8 cellular contexts compared by ENCODE assay signal in genomic region chr10:97849101-97849490, GRCh38. TPM values are rescaled to one million over a fixed set of nuclear protein-coding genes. Genes with fewer than 3 reads are reported as not detected.
DNase-seq lines count a peak whose midpoint lies in the region; ATAC-seq, FAIRE-seq and TF ChIP-seq lines count a peak whose summit lies in the region.

No MANE protein-coding gene starts in this region.

- peaks cover 1% of the 10 kb centered on the region for H3K4me1 Mint-ChIP-seq in Calu3 (ENCODE audit: low read depth, unreplicated experiment)
- H3K4me1 Mint-ChIP-seq in activated CD8-positive, alpha-beta T cell treated with anti-CD3 and anti-CD28 coated beads, Interleukin-2, amount 10 ng/mL, durations not matched to agents 7 days and 5 days (ENCODE audit: low read depth) = peaks cover 37% of the 10 kb centered on the region
- H3K4me1 Mint-ChIP-seq in mesothelial cell of epicardium = peaks cover 4% of the 10 kb centered on the region

- intact Hi-C loops in Calu3 (cut with micrococcal nuclease; ENCODE audit: unreplicated experiment) = no loop called here

- H3K36me3 Mint-ChIP-seq in Calu3 (ENCODE audit: insufficient read depth, unreplicated experiment) (peaks cover 15% of the 10 kb centered on the region), mesothelial cell of epicardium (no peaks in the 10 kb centered on the region)
- peaks cover 6% of the 10 kb centered on the region for H3K36me3 Mint-ChIP-seq in activated CD8-positive, alpha-beta T cell treated with anti-CD3 and anti-CD28 coated beads, Interleukin-2, amount 10 ng/mL, durations not matched to agents 7 days and 5 days (ENCODE audit: low read depth)

- H3K4me3 Mint-ChIP-seq in Calu3 (ENCODE audit: low read depth, unreplicated experiment) (peak overlapping the region; percentile 79), mesothelial cell of epicardium (peak overlapping the region; percentile 55)
- peak overlapping the region; percentile 78 for H3K4me3 Mint-ChIP-seq in activated CD8-positive, alpha-beta T cell treated with anti-CD3 and anti-CD28 coated beads, Interleukin-2, amount 10 ng/mL, durations not matched to agents 7 days and 5 days

- DNase-seq in Calu3 (peak; percentile 72), MV-4-11 (lab: John Stamatoyannopoulos, UW) (peak; percentile 3), mesothelial cell of epicardium (ENCODE audit: low spot score in 2 of 2, unreplicated experiment in 2 of 2) (no peak), frontal cortex (ENCODE audit: low spot score in 2 of 2) (no peak)
- no peak for DNase-seq in activated CD8-positive, alpha-beta T cell treated with anti-CD3 and anti-CD28 coated beads, Interleukin-2, amount 10 ng/mL, durations not matched to agents 7 days and 5 days
- DNase-seq in effector CD4-positive, alpha-beta T cell = no peak

- no TSS peak for BruUV-seq in Calu3 (replicated peaks; lab: Mats Ljungman, UMichigan)

- ATAC-seq in activated CD8-positive, alpha-beta T cell treated with anti-CD3 and anti-CD28 coated beads, Interleukin-2, amount 10 ng/mL, durations not matched to agents 7 days and 5 days = peak; percentile 7
- ATAC-seq in HG03025 (IDR thresholded peaks at IDR 0.05; ENCODE audit: low FRiP score, unreplicated experiment) (no peak), HG02840 (IDR thresholded peaks at IDR 0.05; ENCODE audit: low FRiP score, unreplicated experiment) (no peak)

- POLR2A ChIA-PET in activated CD8-positive, alpha-beta T cell treated with anti-CD3 and anti-CD28 coated beads, Interleukin-2, amount 10 ng/mL, durations not matched to agents 7 days and 5 days (lab: Charles Lee) = interaction anchor here (0.6 to 1.4 kb wide), 7 partner anchors 10 to 75 kb away, joined by 3 to 4 read pairs (median 3); no protein-coding TSS in a partner anchor

- H3K27ac Mint-ChIP-seq in Calu3 (ENCODE audit: unreplicated experiment) (peak overlapping the region; percentile 63), mesothelial cell of epicardium (no peak overlapping the region)
- H3K27ac Mint-ChIP-seq in activated CD8-positive, alpha-beta T cell treated with anti-CD3 and anti-CD28 coated beads, Interleukin-2, amount 10 ng/mL, durations not matched to agents 7 days and 5 days = peak overlapping the region; percentile 83

- no peaks in the 10 kb centered on the region for H3K27me3 Mint-ChIP-seq in Calu3 (ENCODE audit: unreplicated experiment)
- H3K27me3 Mint-ChIP-seq in activated CD8-positive, alpha-beta T cell treated with anti-CD3 and anti-CD28 coated beads, Interleukin-2, amount 10 ng/mL, durations not matched to agents 7 days and 5 days (ENCODE audit: low read depth) = no peaks in the 10 kb centered on the region
- H3K27me3 Mint-ChIP-seq in mesothelial cell of epicardium (ENCODE audit: low read depth) = peaks cover 55% of the 10 kb centered on the region

- FAIRE-seq in frontal cortex (lab: Jason Lieb, UNC) = no peak

- CTCF ChIA-PET in Calu3 (lab: Charles Lee) = interaction anchor here (0.6 to 1.2 kb wide), 3 partner anchors 12 to 1482 kb away, joined by 3 to 6 read pairs (median 4); no protein-coding TSS in a partner anchor
- CTCF ChIA-PET in activated CD8-positive, alpha-beta T cell treated with anti-CD3 and anti-CD28 coated beads, Interleukin-2, amount 10 ng/mL, durations not matched to agents 7 days and 5 days (lab: Charles Lee) = interaction anchor here (0.7 to 8.2 kb wide), 7 partner anchors 20 to 140 kb away, joined by 3 to 45 read pairs (median 3); no protein-coding TSS in a partner anchor

- H3K9me3 Mint-ChIP-seq in Calu3 (ENCODE audit: low read depth, unreplicated experiment) (no peaks in the 10 kb centered on the region), mesothelial cell of epicardium (no peaks in the 10 kb centered on the region)
- no peaks in the 10 kb centered on the region for H3K9me3 Mint-ChIP-seq in activated CD8-positive, alpha-beta T cell treated with anti-CD3 and anti-CD28 coated beads, Interleukin-2, amount 10 ng/mL, durations not matched to agents 7 days and 5 days (ENCODE audit: insufficient read depth)

- TF ChIP-seq CTCF in Calu3 (IDR thresholded peaks at IDR 0.05; ENCODE audit: unreplicated experiment) = no peak
- TF ChIP-seq CTCF in mesothelial cell of epicardium (IDR thresholded peaks at IDR 0.05; ENCODE audit: unreplicated experiment) = no peak

RNA-seq across cellular contexts. Expression of gene GOLGA7B, which starts 0.5 kb away (rescaled TPM):
- 1.0 and 1.4 TPM in 2 replicates for total RNA-seq in Calu3 (2022)
- 10 to 100 TPM; 10.4 to 11.0 TPM for total RNA-seq in activated CD8-positive, alpha-beta T cell treated with anti-CD3 and anti-CD28 coated beads, Interleukin-2, amount 10 ng/mL, durations not matched to agents 7 days and 5 days
- total RNA-seq in mesothelial cell of epicardium = 0.07 to 0.16 TPM (median 0.09 TPM) in 3 replicates
- total RNA-seq in frontal cortex = 17.9 TPM

Comparison
In these comparisons a context has a peak if more than half of its experiments do, and no peak if none do; other contexts are left out.
1. DNase-seq: peak in Calu3 (single experiment) and MV-4-11 (single experiment); none in activated CD8-positive, alpha-beta T cell treated with anti-CD3 and anti-CD28 coated beads, Interleukin-2, amount 10 ng/mL, durations not matched to agents 7 days and 5 days (single experiment), mesothelial cell of epicardium (0 of 2), effector CD4-positive, alpha-beta T cell (single experiment) and frontal cortex (0 of 2).
2. Peak in every context shown above with its lines, with median percentiles within 50 percentile points of each other: H3K4me3 Mint-ChIP-seq.